12 cellular contexts compared by ENCODE assay signal in the genomic region with DNA sequence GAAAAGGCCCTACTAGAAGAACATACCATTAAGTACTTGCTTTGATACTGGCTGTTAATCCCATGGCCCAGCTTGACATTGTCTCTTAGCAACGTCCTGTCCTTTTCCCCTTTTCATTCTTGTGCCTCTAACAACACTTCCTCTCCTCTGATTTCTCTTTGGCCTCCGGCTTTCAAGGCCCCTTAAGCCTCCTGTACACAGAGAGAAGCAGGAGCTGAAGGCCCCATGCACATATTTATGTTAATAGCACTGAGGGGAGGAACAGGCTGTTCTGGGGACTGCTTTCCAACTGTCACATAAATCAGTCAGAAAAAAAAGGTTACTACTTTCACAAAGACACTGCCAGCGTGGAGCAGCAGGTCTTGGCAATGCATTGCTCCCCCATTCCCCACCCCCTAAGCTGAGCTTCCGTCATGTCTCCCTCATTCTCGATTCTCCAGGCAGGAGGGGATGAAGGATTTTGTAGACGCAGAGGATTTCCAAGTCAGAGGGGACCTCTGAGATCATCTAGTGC.
DNase-seq lines count a peak whose midpoint lies in the region; ATAC-seq and TF ChIP-seq lines count a peak whose summit lies in the region.
"Had no signal": no experiment of that assay in that cellular context is flagged by ENCODE, and none has a peak within 500 bp of the region (broad histone marks: within the 10 kb centered on the region; RNA-seq: fewer than 3 reads in every experiment).

No MANE protein-coding gene starts in this region.

- H3K4me1 Mint-ChIP-seq in CD8-positive, alpha-beta memory T cell = no peaks in the 10 kb centered on the region

- no peaks in the 10 kb centered on the region for H3K36me3 Mint-ChIP-seq in CD8-positive, alpha-beta memory T cell
- H3K36me3 Mint-ChIP-seq: activated naive CD4-positive, alpha-beta T cell treated with anti-CD3 and anti-CD28 coated beads, Interleukin-2, amount 50 U/mL, for 72 hours had no signal

- no peak overlapping the region for H3K4me3 Mint-ChIP-seq in CD8-positive, alpha-beta memory T cell

- peaks cover 0 to 11% (median 4%) of the 10 kb centered on the region in 5 donors for H3K9me3 Mint-ChIP-seq in CD8-positive, alpha-beta memory T cell

- DNase-seq in NCI-H510A treated with DMSO at 0.1 percent for 48 hours (lab: John Stamatoyannopoulos, UW) (peak; percentile 7), NCI-H510A (lab: John Stamatoyannopoulos, UW) (no peak), vagina (ENCODE audit: extremely low spot score in 2 of 2) (no peak)
- DNase-seq in NK-92 treated with Interleukin-12 subunit alpha and Interleukin-12 subunit beta, amount 100 ng/mL, for 24 hours (lab: John Stamatoyannopoulos, UW) = no peak
- no peak for DNase-seq in CD8-positive, alpha-beta memory T cell

- H3K4me3 ChIP-seq in gastroesophageal sphincter (no peak overlapping the region), neural cell (ENCODE audit: low read length) (peak overlapping the region; percentile 37), vagina (no peak overlapping the region)
- no peak overlapping the region for H3K4me3 ChIP-seq in CD8-positive, alpha-beta memory T cell (ENCODE audit: low read length)
- H3K4me3 ChIP-seq: GM12878, skin epidermis had no signal

- peak; percentile 54 for TF ChIP-seq EP300 in gastroesophageal sphincter (IDR thresholded peaks at IDR 0.05)
- TF ChIP-seq EP300 in neural cell (conservative IDR thresholded peaks at IDR 0.05; ENCODE audit: poor library complexity, severe bottlenecking) = peak; percentile 78

- no peak for TF ChIP-seq POLR2A in gastroesophageal sphincter (IDR thresholded peaks at IDR 0.05)
- TF ChIP-seq POLR2A in vagina (IDR thresholded peaks at IDR 0.05) = no peak

- H2AFZ ChIP-seq in neural cell (ENCODE audit: low read depth, low read length) = peak overlapping the region; percentile 23

- peak in 1 of 4 experiments; percentile 10 for TF ChIP-seq CTCF in gastroesophageal sphincter (IDR thresholded peaks at IDR 0.05)
- no peak for TF ChIP-seq CTCF in neural cell (IDR thresholded peaks at IDR 0.05; ENCODE audit: poor library complexity, severe bottlenecking)
- TF ChIP-seq CTCF in vagina (IDR thresholded peaks at IDR 0.05) = no peak

- POLR2A ChIA-PET in CD8-positive, alpha-beta memory T cell (lab: Charles Lee) = no interaction called here

- H3F3A ChIP-seq in neural cell (ENCODE audit: insufficient read depth, low read length, poor library complexity, severe bottlenecking) = peaks cover 12% of the 10 kb centered on the region

- no peaks in the 10 kb centered on the region for H3K9me3 ChIP-seq in gastroesophageal sphincter
- H3K9me3 ChIP-seq in neural cell (ENCODE audit: low read length) = no peaks in the 10 kb centered on the region
- no peaks in the 10 kb centered on the region for H3K9me3 ChIP-seq in vagina
- H3K9me3 ChIP-seq in CD8-positive, alpha-beta memory T cell (ENCODE audit: low read length) = no peaks in the 10 kb centered on the region

- H3K9ac ChIP-seq in neural cell (ENCODE audit: low read length) = peak overlapping the region; percentile 47

- H3K27ac ChIP-seq in gastroesophageal sphincter = peak overlapping the region; percentile 51 to 74 (median 63)
- H3K27ac ChIP-seq in neural cell (ENCODE audit: low read length) = peak overlapping the region; percentile 81
- H3K27ac ChIP-seq in vagina = peak overlapping the region; percentile 65
- no peak overlapping the region for H3K27ac ChIP-seq in CD8-positive, alpha-beta memory T cell (ENCODE audit: low read depth, low read length)
- H3K27ac ChIP-seq: HL-60, skin epidermis had no signal

- no peaks in the 10 kb centered on the region for H3K27me3 ChIP-seq in gastroesophageal sphincter
- H3K27me3 ChIP-seq in neural cell (ENCODE audit: insufficient read depth, low read depth, low read length) = no peaks in the 10 kb centered on the region
- no peaks in the 10 kb centered on the region for H3K27me3 ChIP-seq in vagina
- H3K27me3 ChIP-seq in CD8-positive, alpha-beta memory T cell (ENCODE audit: insufficient read depth, low read length, poor library complexity, severe bottlenecking) = no peaks in the 10 kb centered on the region

- CTCF ChIA-PET in CD8-positive, alpha-beta memory T cell (lab: Charles Lee) = no interaction called here

- H3K27ac Mint-ChIP-seq in CD8-positive, alpha-beta memory T cell = no peak overlapping the region
- H3K27ac Mint-ChIP-seq: activated naive CD4-positive, alpha-beta T cell treated with anti-CD3 and anti-CD28 coated beads, Interleukin-2, amount 50 U/mL, for 72 hours had no signal

- peak overlapping the region; percentile 23 for H3K4me2 ChIP-seq in neural cell (ENCODE audit: low read length)

- H3K27me3 Mint-ChIP-seq in CD8-positive, alpha-beta memory T cell = peaks cover 0 to 4% of the 10 kb centered on the region in 2 donors

- peaks cover 2 to 28% (median 7%) of the 10 kb centered on the region in 3 donors for H3K4me1 ChIP-seq in gastroesophageal sphincter
- peaks cover 33% of the 10 kb centered on the region for H3K4me1 ChIP-seq in vagina
- no peaks in the 10 kb centered on the region for H3K4me1 ChIP-seq in CD8-positive, alpha-beta memory T cell (ENCODE audit: insufficient read depth, low read length)

- WGBS in gastroesophageal sphincter (ENCODE audit: low coverage in 1 of 2), 2 donors = 3 to 28% methylated on average over 2 to 5 of the region's 6 CpGs

- no peaks in the 10 kb centered on the region for H3K79me2 ChIP-seq in neural cell (replicated peaks; ENCODE audit: insufficient read depth, low read length)

- H4K20me1 ChIP-seq in neural cell (ENCODE audit: insufficient read depth) = no peaks in the 10 kb centered on the region

- intact Hi-C loops in vagina (cut with DNase I) = loop anchor here (5.0 kb wide), 1 partner anchor 258 kb away; a partner anchor contains a TSS

- peak; percentile 85 for ATAC-seq in gastroesophageal sphincter
- ATAC-seq in HG03565 (IDR thresholded peaks at IDR 0.05; ENCODE audit: unreplicated experiment) = no peak
- ATAC-seq: activated naive CD4-positive, alpha-beta T cell treated with anti-CD3 and anti-CD28 coated beads, Interleukin-2, amount 50 U/mL, for 72 hours; GM12878 had no signal

- no peaks in the 10 kb centered on the region for H3K9me2 ChIP-seq in neural cell (ENCODE audit: insufficient read depth, low read length)

- peak; percentile 62 for TF ChIP-seq RAD21 in neural cell (conservative IDR thresholded peaks at IDR 0.05)

- H3K36me3 ChIP-seq in gastroesophageal sphincter = no peaks in the 10 kb centered on the region
- no peaks in the 10 kb centered on the region for H3K36me3 ChIP-seq in neural cell (ENCODE audit: insufficient read depth, low read length)
- no peaks in the 10 kb centered on the region for H3K36me3 ChIP-seq in vagina
- H3K36me3 ChIP-seq in CD8-positive, alpha-beta memory T cell (ENCODE audit: insufficient read depth, low read length) = no peaks in the 10 kb centered on the region

TF ChIP-seq in neural cell, 6 proteins besides CTCF, POLR2A, EP300 and RAD21:
- TF ChIP-seq MXI1 (conservative IDR thresholded peaks at IDR 0.05; ENCODE audit: poor library complexity, severe bottlenecking) = peak; percentile 36
- TF ChIP-seq TAF1 (IDR thresholded peaks at IDR 0.05; ENCODE audit: low read depth) = no peak
- TF ChIP-seq, protein P1, sequence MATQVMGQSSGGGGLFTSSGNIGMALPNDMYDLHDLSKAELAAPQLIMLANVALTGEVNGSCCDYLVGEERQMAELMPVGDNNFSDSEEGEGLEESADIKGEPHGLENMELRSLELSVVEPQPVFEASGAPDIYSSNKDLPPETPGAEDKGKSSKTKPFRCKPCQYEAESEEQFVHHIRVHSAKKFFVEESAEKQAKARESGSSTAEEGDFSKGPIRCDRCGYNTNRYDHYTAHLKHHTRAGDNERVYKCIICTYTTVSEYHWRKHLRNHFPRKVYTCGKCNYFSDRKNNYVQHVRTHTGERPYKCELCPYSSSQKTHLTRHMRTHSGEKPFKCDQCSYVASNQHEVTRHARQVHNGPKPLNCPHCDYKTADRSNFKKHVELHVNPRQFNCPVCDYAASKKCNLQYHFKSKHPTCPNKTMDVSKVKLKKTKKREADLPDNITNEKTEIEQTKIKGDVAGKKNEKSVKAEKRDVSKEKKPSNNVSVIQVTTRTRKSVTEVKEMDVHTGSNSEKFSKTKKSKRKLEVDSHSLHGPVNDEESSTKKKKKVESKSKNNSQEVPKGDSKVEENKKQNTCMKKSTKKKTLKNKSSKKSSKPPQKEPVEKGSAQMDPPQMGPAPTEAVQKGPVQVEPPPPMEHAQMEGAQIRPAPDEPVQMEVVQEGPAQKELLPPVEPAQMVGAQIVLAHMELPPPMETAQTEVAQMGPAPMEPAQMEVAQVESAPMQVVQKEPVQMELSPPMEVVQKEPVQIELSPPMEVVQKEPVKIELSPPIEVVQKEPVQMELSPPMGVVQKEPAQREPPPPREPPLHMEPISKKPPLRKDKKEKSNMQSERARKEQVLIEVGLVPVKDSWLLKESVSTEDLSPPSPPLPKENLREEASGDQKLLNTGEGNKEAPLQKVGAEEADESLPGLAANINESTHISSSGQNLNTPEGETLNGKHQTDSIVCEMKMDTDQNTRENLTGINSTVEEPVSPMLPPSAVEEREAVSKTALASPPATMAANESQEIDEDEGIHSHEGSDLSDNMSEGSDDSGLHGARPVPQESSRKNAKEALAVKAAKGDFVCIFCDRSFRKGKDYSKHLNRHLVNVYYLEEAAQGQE (IDR thresholded peaks at IDR 0.05; ENCODE audit: borderline replicate concordance) = no peak
- TF ChIP-seq SMC3 (conservative IDR thresholded peaks at IDR 0.05; ENCODE audit: poor library complexity) = peak; percentile 60
- TF ChIP-seq POLR2AphosphoS5 (IDR thresholded peaks at IDR 0.05) = peak; percentile 30
